Comparison of ENCODE assay signal across 1 cellular context in genomic region chr3:47420511-47421484, GRCh38.
TF ChIP-seq lines count a peak whose summit lies in the region.

No MANE protein-coding gene starts in this region.

TF ChIP-seq in HepG2, 621 proteins besides CTCF, POLR2A, EP300 and RAD21 (continued from another document and continues in another):
- TF ChIP-seq RNF219 (CRISPR knock-in tag; IDR thresholded peaks at IDR 0.05), result no peak
- TF ChIP-seq PLRG1 (conservative IDR thresholded peaks at IDR 0.05), result no peak
- TF ChIP-seq NR1H2 (CRISPR knock-in tag; IDR thresholded peaks at IDR 0.05; ENCODE audit: borderline replicate concordance, low read depth), result no peak
- TF ChIP-seq, protein P1, sequence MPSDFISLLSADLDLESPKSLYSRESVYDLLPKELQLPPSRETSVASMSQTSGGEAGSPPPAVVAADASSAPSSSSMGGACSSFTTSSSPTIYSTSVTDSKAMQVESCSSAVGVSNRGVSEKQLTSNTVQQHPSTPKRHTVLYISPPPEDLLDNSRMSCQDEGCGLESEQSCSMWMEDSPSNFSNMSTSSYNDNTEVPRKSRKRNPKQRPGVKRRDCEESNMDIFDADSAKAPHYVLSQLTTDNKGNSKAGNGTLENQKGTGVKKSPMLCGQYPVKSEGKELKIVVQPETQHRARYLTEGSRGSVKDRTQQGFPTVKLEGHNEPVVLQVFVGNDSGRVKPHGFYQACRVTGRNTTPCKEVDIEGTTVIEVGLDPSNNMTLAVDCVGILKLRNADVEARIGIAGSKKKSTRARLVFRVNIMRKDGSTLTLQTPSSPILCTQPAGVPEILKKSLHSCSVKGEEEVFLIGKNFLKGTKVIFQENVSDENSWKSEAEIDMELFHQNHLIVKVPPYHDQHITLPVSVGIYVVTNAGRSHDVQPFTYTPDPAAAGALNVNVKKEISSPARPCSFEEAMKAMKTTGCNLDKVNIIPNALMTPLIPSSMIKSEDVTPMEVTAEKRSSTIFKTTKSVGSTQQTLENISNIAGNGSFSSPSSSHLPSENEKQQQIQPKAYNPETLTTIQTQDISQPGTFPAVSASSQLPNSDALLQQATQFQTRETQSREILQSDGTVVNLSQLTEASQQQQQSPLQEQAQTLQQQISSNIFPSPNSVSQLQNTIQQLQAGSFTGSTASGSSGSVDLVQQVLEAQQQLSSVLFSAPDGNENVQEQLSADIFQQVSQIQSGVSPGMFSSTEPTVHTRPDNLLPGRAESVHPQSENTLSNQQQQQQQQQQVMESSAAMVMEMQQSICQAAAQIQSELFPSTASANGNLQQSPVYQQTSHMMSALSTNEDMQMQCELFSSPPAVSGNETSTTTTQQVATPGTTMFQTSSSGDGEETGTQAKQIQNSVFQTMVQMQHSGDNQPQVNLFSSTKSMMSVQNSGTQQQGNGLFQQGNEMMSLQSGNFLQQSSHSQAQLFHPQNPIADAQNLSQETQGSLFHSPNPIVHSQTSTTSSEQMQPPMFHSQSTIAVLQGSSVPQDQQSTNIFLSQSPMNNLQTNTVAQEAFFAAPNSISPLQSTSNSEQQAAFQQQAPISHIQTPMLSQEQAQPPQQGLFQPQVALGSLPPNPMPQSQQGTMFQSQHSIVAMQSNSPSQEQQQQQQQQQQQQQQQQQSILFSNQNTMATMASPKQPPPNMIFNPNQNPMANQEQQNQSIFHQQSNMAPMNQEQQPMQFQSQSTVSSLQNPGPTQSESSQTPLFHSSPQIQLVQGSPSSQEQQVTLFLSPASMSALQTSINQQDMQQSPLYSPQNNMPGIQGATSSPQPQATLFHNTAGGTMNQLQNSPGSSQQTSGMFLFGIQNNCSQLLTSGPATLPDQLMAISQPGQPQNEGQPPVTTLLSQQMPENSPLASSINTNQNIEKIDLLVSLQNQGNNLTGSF (CRISPR knock-in tag; IDR thresholded peaks at IDR 0.05), result no peak
- no peak for TF ChIP-seq ZNF788 (CRISPR knock-in tag; IDR thresholded peaks at IDR 0.05; ENCODE audit: borderline replicate concordance)
- no peak for TF ChIP-seq PRDM4 (CRISPR knock-in tag; IDR thresholded peaks at IDR 0.05; ENCODE audit: borderline replicate concordance)
- no peak for TF ChIP-seq AGO1 (IDR thresholded peaks at IDR 0.05; ENCODE audit: low read depth, low read length, poor library complexity, severe bottlenecking)
- TF ChIP-seq, protein P2, sequence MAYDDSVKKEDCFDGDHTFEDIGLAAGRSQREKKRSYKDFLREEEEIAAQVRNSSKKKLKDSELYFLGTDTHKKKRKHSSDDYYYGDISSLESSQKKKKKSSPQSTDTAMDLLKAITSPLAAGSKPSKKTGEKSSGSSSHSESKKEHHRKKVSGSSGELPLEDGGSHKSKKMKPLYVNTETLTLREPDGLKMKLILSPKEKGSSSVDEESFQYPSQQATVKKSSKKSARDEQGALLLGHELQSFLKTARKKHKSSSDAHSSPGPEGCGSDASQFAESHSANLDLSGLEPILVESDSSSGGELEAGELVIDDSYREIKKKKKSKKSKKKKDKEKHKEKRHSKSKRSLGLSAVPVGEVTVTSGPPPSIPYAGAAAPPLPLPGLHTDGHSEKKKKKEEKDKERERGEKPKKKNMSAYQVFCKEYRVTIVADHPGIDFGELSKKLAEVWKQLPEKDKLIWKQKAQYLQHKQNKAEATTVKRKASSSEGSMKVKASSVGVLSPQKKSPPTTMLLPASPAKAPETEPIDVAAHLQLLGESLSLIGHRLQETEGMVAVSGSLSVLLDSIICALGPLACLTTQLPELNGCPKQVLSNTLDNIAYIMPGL (CRISPR knock-in tag; IDR thresholded peaks at IDR 0.05; ENCODE audit: borderline replicate concordance in 1 of 2, low read depth in 1 of 2), result peak in 1 of 2 experiments; percentile 74; a peak in 1 of 4 replicates
- TF ChIP-seq MAFF (IDR thresholded peaks at IDR 0.05; ENCODE audit: low read depth, low read length), result no peak
- no peak for TF ChIP-seq CHD4 (IDR thresholded peaks at IDR 0.05; ENCODE audit: borderline replicate concordance, low read length)
- TF ChIP-seq ZFX (CRISPR knock-in tag; IDR thresholded peaks at IDR 0.05; ENCODE audit: low read depth), result no peak
- TF ChIP-seq ZNF746 (CRISPR knock-in tag; IDR thresholded peaks at IDR 0.05), result no peak
- TF ChIP-seq HOXA5 (CRISPR knock-in tag; IDR thresholded peaks at IDR 0.05), result no peak
- no peak for TF ChIP-seq PRDM15 (CRISPR knock-in tag; IDR thresholded peaks at IDR 0.05)
- TF ChIP-seq, protein P3, sequence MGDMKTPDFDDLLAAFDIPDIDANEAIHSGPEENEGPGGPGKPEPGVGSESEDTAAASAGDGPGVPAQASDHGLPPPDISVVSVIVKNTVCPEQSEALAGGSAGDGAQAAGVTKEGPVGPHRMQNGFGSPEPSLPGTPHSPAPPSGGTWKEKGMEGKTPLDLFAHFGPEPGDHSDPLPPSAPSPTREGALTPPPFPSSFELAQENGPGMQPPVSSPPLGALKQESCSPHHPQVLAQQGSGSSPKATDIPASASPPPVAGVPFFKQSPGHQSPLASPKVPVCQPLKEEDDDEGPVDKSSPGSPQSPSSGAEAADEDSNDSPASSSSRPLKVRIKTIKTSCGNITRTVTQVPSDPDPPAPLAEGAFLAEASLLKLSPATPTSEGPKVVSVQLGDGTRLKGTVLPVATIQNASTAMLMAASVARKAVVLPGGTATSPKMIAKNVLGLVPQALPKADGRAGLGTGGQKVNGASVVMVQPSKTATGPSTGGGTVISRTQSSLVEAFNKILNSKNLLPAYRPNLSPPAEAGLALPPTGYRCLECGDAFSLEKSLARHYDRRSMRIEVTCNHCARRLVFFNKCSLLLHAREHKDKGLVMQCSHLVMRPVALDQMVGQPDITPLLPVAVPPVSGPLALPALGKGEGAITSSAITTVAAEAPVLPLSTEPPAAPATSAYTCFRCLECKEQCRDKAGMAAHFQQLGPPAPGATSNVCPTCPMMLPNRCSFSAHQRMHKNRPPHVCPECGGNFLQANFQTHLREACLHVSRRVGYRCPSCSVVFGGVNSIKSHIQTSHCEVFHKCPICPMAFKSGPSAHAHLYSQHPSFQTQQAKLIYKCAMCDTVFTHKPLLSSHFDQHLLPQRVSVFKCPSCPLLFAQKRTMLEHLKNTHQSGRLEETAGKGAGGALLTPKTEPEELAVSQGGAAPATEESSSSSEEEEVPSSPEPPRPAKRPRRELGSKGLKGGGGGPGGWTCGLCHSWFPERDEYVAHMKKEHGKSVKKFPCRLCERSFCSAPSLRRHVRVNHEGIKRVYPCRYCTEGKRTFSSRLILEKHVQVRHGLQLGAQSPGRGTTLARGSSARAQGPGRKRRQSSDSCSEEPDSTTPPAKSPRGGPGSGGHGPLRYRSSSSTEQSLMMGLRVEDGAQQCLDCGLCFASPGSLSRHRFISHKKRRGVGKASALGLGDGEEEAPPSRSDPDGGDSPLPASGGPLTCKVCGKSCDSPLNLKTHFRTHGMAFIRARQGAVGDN (CRISPR knock-in tag; IDR thresholded peaks at IDR 0.05), result peak; percentile 14
- TF ChIP-seq ISL2 (CRISPR knock-in tag; IDR thresholded peaks at IDR 0.05), result no peak
- no peak for TF ChIP-seq HES4 (CRISPR knock-in tag; IDR thresholded peaks at IDR 0.05; ENCODE audit: borderline replicate concordance)
- no peak for TF ChIP-seq ZEB1 (IDR thresholded peaks at IDR 0.05; ENCODE audit: insufficient replicate concordance, low read depth)
- TF ChIP-seq MLXIP (CRISPR knock-in tag; IDR thresholded peaks at IDR 0.05; ENCODE audit: borderline replicate concordance), result no peak
- TF ChIP-seq ZNF790 (CRISPR knock-in tag; IDR thresholded peaks at IDR 0.05; ENCODE audit: borderline replicate concordance), result no peak
- no peak for TF ChIP-seq TRAFD1 (CRISPR knock-in tag; IDR thresholded peaks at IDR 0.05; ENCODE audit: borderline replicate concordance)
